In the genomic region with DNA sequence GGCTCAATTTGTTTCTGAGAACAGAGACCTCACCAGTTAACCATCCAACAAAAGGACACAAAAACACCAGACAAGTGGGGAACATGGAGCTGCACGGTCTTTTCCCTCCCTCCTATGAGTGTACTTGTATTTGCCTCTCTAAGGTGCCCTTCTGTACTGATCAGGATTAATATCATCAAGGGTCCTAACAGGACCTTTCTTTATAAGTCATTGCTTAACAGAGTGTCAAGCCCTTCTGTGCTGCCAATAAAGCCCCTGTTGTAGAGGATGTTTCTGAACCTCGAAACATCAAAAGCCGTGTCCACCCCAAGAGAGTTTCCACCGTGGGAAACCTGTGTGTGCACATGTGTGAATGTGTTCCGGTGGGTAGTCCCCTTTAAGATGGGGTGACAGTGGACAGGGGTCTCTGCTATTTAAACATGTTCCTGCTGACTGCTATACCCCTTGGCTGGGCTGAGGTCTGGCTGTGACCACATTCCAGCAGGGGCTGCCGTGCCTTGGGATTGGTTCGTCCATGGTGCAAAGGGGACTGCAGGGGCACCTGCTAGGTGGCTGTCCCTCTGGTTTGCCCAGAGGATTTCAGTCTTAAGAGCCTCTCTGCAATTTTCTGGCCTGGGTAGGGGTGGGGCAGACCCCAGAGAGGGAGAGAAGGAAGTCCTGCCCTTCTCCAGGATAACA, we compare ENCODE assay signal across 28 cellular contexts. TPM values are rescaled to one million over a fixed set of nuclear protein-coding genes. Genes with fewer than 3 reads are reported as not detected.
"Had no signal": no experiment of that assay in that cellular context is flagged by ENCODE, and none has a peak within 500 bp of the region (broad histone marks: within the 10 kb centered on the region; RNA-seq: fewer than 3 reads in every experiment).

No MANE protein-coding gene starts in this region.

- H3K4me3 ChIP-seq: stomach, suprapubic skin, testis, thoracic aorta, thyroid gland, tibial artery, tibial nerve, transverse colon, upper lobe of left lung, upper lobe of right lung, uterus, vagina had no signal

- H3K9me3 ChIP-seq: stomach, suprapubic skin, testis, thoracic aorta, thyroid gland, tibial artery, tibial nerve, transverse colon, upper lobe of left lung, upper lobe of right lung, uterus, vagina had no signal

- DNase-seq: stimulated activated CD4-positive, alpha-beta T cell treated with anti-CD3 and anti-CD28 coated beads, Interleukin-2, amount 100 ng/mL, for 48 hours; stimulated activated CD4-positive, alpha-beta T cell treated with anti-CD3 and anti-CD28 coated beads, Interleukin-4, amount 100 ng/mL, for 1 hour; stimulated activated CD4-positive, alpha-beta T cell treated with anti-CD3 and anti-CD28 coated beads, Interleukin-4, amount 100 ng/mL, for 24 hours; stimulated activated CD4-positive, alpha-beta T cell treated with anti-CD3 and anti-CD28 coated beads, Interleukin-4, amount 100 ng/mL, for 4 hours; stimulated activated CD8-positive, alpha-beta memory T cell treated with anti-CD3 and anti-CD28 coated beads, Interleukin-4, amount 100 ng/mL, for 48 hours; stimulated activated naive B cell treated with anti-CD40 and anti-IgM and Interleukin-4, amounts not matched to agents 10 μg/mL and 1 μg/mL and 100 μg/mL, for 72 hours; stimulated activated naive CD4-positive, alpha-beta T cell; stimulated activated naive CD4-positive, alpha-beta T cell treated with Interleukin-2 at 50 U/mL for 16 hours; stimulated activated naive CD8-positive, alpha-beta T cell treated with anti-CD3 and anti-CD28 coated beads, Interleukin-15, amount 100 ng/mL, for 72 hours; stimulated activated naive CD8-positive, alpha-beta T cell treated with anti-CD3 and anti-CD28 coated beads, Interleukin-15, Interleukin-2, amounts not matched to agents 100 U/mL and 50 U/mL, for 24 hours; stomach; substantia nigra; testis; thyroid gland; tibial artery; transverse colon; trophoblast cell; upper lobe of left lung; upper lobe of right lung; uterus had no signal

- ATAC-seq: stimulated activated effector memory CD8-positive, alpha-beta T cell treated with anti-CD3 and anti-CD28 coated beads, Interleukin-12 subunit alpha, Interleukin-12 subunit beta, amount 100 ng/mL, for 72 hours; stimulated activated memory B cell treated with anti-CD40 and anti-IgM and Interleukin-4, amounts not matched to agents 10 μg/mL and 1 μg/mL and 100 μg/mL, for 72 hours; stimulated activated naive B cell treated with anti-CD40 and anti-IgM and Interleukin-4, amounts not matched to agents 10 μg/mL and 1 μg/mL and 100 μg/mL, for 72 hours; stimulated activated naive CD8-positive, alpha-beta T cell treated with anti-CD3 and anti-CD28 coated beads, Interleukin-15, amount 100 ng/mL, for 72 hours; stimulated activated naive CD8-positive, alpha-beta T cell treated with anti-CD3 and anti-CD28 coated beads, Interleukin-15, Interleukin-2, amounts not matched to agents 100 U/mL and 50 U/mL, for 24 hours; upper lobe of right lung had no signal

- H3K36me3 ChIP-seq: stomach, suprapubic skin, thoracic aorta, thyroid gland, tibial artery, tibial nerve, transverse colon, upper lobe of left lung, upper lobe of right lung, uterus, vagina had no signal

- H3K27ac ChIP-seq: stomach, suprapubic skin, testis, thoracic aorta, thyroid gland, tibial artery, tibial nerve, transverse colon, upper lobe of left lung, upper lobe of right lung, uterus, vagina had no signal

- H3K27me3 ChIP-seq: testis had no signal

RNA-seq across cellular contexts. Expression of gene ESRRB, which starts 6.0 kb away (rescaled TPM):
- total RNA-seq: temporal lobe, thyroid gland, upper lobe of right lung, urinary bladder, uterus had no signal
